In genomic region chrY:23005880-23006279, GRCh38 we compare ENCODE assay signal across 9 cellular contexts. TPM values are rescaled to one million over a fixed set of nuclear protein-coding genes. Genes with fewer than 3 reads are reported as not detected.
"Had no signal": no experiment of that assay in that cellular context is flagged by ENCODE, and none has a peak within 500 bp of the region (broad histone marks: within the 10 kb centered on the region; RNA-seq: fewer than 3 reads in every experiment).

No MANE protein-coding gene starts in this region.

RNA-seq across cellular contexts. Expression of gene BPY2, which starts 21.8 kb away (rescaled TPM):
- total RNA-seq: LHCN-M2, MCF 10A, NCI-H460, OCI-LY7, PC-9, Right ventricle myocardium inferior, RPMI7951, SJCRH30, SK-MEL-5 had no signal
